In the genomic region with DNA sequence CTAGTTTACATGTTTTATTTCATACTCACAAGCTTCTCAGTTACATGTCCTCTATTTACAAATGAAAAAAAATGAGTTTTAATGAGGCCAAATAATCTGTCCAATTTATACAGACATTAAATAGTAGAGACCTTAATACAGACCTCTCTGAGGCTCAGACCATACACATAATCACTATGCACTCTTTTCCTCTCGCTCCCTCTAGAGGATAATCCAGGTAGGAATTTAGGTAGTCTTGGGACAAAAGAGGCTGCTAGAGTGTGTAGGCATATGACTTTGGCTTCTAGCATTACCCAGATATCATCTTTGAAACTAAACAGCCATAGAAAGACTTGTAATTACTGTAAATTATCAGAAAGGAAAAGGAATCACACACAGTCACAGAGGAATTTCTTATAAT, we compare ENCODE assay signal across 9 cellular contexts.
DNase-seq lines count a peak whose midpoint lies in the region; TF ChIP-seq lines count a peak whose summit lies in the region.
"Had no signal": no experiment of that assay in that cellular context is flagged by ENCODE, and none has a peak within 500 bp of the region (broad histone marks: within the 10 kb centered on the region; RNA-seq: fewer than 3 reads in every experiment).

No MANE protein-coding gene starts in this region.

- intact Hi-C loops in head of caudate nucleus (cut with DNase I) = no loop called here

- H3K27me3 ChIP-seq in H9 (ENCODE audit: insufficient read depth, low read length) = no peaks in the 10 kb centered on the region
- no peaks in the 10 kb centered on the region for H3K27me3 ChIP-seq in hepatocyte

- H3K27me3 Mint-ChIP-seq in H9 (ENCODE audit: low read depth) = no peaks in the 10 kb centered on the region

- H3K23ac ChIP-seq in H9 (ENCODE audit: insufficient read length, low read depth, low read length) = no peak overlapping the region

- H4K5ac ChIP-seq in H9 (ENCODE audit: insufficient read length, low read depth, low read length) = no peak overlapping the region

- no peaks in the 10 kb centered on the region for H3K23me2 ChIP-seq in H9 (ENCODE audit: insufficient read length, low read depth, low read length, poor library complexity, severe bottlenecking)

- H3K9me3 ChIP-seq in H9 (ENCODE audit: control insufficient read depth, low read depth, low read length) (no peaks in the 10 kb centered on the region), hepatocyte (ENCODE audit: low read depth) (no peaks in the 10 kb centered on the region)

- H3K79me2 ChIP-seq in H9 (ENCODE audit: insufficient read depth, low read length) = no peaks in the 10 kb centered on the region
- H3K79me2 ChIP-seq in hepatocyte = no peaks in the 10 kb centered on the region

- H4K20me1 ChIP-seq in H9 (ENCODE audit: control insufficient read depth, insufficient read depth, insufficient read length) (no peaks in the 10 kb centered on the region), hepatocyte (ENCODE audit: insufficient read depth, poor library complexity, severe bottlenecking) (no peaks in the 10 kb centered on the region)

- H3K18ac ChIP-seq in H9 (ENCODE audit: insufficient read length, low read depth, low read length) = no peak overlapping the region

- no peak overlapping the region for H2BK5ac ChIP-seq in H9 (ENCODE audit: insufficient read length, low read length)

- no peak overlapping the region for H2AFZ ChIP-seq in H9 (ENCODE audit: low read length)
- no peak overlapping the region for H2AFZ ChIP-seq in hepatocyte

- H3K9ac ChIP-seq in H9 (ENCODE audit: extremely low read depth, insufficient read length, low read length) = no peak overlapping the region

- H3T11ph ChIP-seq in H9 (ENCODE audit: low read length) = no peak overlapping the region

- H3K4me1 Mint-ChIP-seq in H9 = peaks cover 8% of the 10 kb centered on the region in 2 experiments; a peak in 3 of 4 replicates

- H3K4ac ChIP-seq in H9 (ENCODE audit: low read depth, low read length) = no peak overlapping the region

- no peaks in the 10 kb centered on the region for H3K4me1 ChIP-seq in H9 (ENCODE audit: insufficient read depth, low read length)
- no peaks in the 10 kb centered on the region for H3K4me1 ChIP-seq in hepatocyte (ENCODE audit: insufficient read depth)

- H4K8ac ChIP-seq in H9 (replicated peaks; ENCODE audit: insufficient read length, low read depth, low read length) = no peak overlapping the region

- DNase-seq in AG09319 (ENCODE audit: extremely low read depth, low read depth) (peak; percentile 1), H9 (no peak), SK-N-DZ (ENCODE audit: low spot score) (peak; percentile 27), hepatocyte (ENCODE audit: low spot score) (peak; percentile 69), head of caudate nucleus (no peak), GM20000 (ENCODE audit: low spot score) (no peak), epidermal melanocyte (ENCODE audit: insufficient read length, low spot score) (no peak)
- DNase-seq in stimulated activated CD4-positive, alpha-beta T cell treated with anti-CD3 and anti-CD28 coated beads, Interleukin-2, amount 100 ng/mL, for 48 hours = no peak

- no peaks in the 10 kb centered on the region for H3K9me3 Mint-ChIP-seq in H9
- H3K9me3 Mint-ChIP-seq: activated T-helper 1 cell treated with anti-CD3 and anti-CD28 coated beads, Interleukin-12 subunit alpha, Interleukin-12 subunit beta, Interleukin-2, Interleukin-4 antibody, amounts not matched to agents 30 ng/mL and 10 ng/mL and 1 ng/mL, durations not matched to agents 14 hours and 24 hours and 36 hours had no signal

- no peak overlapping the region for H2BK120ac ChIP-seq in H9 (ENCODE audit: low read depth, low read length, poor library complexity, severe bottlenecking)

- H3K79me1 ChIP-seq in H9 (ENCODE audit: insufficient read depth, low read depth, low read length, poor library complexity, severe bottlenecking) = no peaks in the 10 kb centered on the region

- H3K27ac Mint-ChIP-seq in H9 = no peak overlapping the region
- H3K27ac Mint-ChIP-seq: activated T-helper 1 cell treated with anti-CD3 and anti-CD28 coated beads, Interleukin-12 subunit alpha, Interleukin-12 subunit beta, Interleukin-2, Interleukin-4 antibody, amounts not matched to agents 30 ng/mL and 10 ng/mL and 1 ng/mL, durations not matched to agents 14 hours and 24 hours and 36 hours had no signal

- TF ChIP-seq CTCF in AG09319 (IDR thresholded peaks at IDR 0.05; ENCODE audit: low read depth, low read length) (peak; percentile 49), H9 (conservative IDR thresholded peaks at IDR 0.05) (peak; percentile 76), hepatocyte (IDR thresholded peaks at IDR 0.05; ENCODE audit: poor library complexity) (peak; percentile 65), GM20000 (IDR thresholded peaks at IDR 0.05; ENCODE audit: extremely low read depth, missing control alignments) (no peak)

- H3K4me2 ChIP-seq in H9 (ENCODE audit: insufficient read depth, insufficient read length, low read length) = no peak overlapping the region
- H3K4me2 ChIP-seq in hepatocyte = no peak overlapping the region

- H3K56ac ChIP-seq in H9 (ENCODE audit: insufficient read length, low read depth, low read length) = no peak overlapping the region

- no peak overlapping the region for H2BK12ac ChIP-seq in H9 (ENCODE audit: insufficient read length, low read depth, low read length)

- no peak overlapping the region for H2BK15ac ChIP-seq in H9 (ENCODE audit: low read depth, low read length)

- no peak overlapping the region for H2BK20ac ChIP-seq in H9 (ENCODE audit: low read depth, low read length, poor library complexity, severe bottlenecking)

- WGBS in H9 (ENCODE audit: extremely low coverage, insufficient read length, low lambda C conversion rate) = no CpG with 5 or more reads among the region's 1 CpG
- 5% methylated on average over 1 of the region's 1 CpG for WGBS in hepatocyte (ENCODE audit: low lambda C conversion rate, missing lambda C conversion rate)

- no peaks in the 10 kb centered on the region for H3K36me3 Mint-ChIP-seq in H9 (ENCODE audit: insufficient read depth in 1 of 3, low read depth in 3 of 3)

- no peak overlapping the region for H3K4me3 Mint-ChIP-seq in H9
- H3K4me3 Mint-ChIP-seq: activated T-helper 1 cell treated with anti-CD3 and anti-CD28 coated beads, Interleukin-12 subunit alpha, Interleukin-12 subunit beta, Interleukin-2, Interleukin-4 antibody, amounts not matched to agents 30 ng/mL and 10 ng/mL and 1 ng/mL, durations not matched to agents 14 hours and 24 hours and 36 hours had no signal

- H2AK5ac ChIP-seq in H9 (ENCODE audit: insufficient read length, low read length) = no peak overlapping the region

- no peak overlapping the region for H3K4me3 ChIP-seq in hepatocyte

- no peak overlapping the region for H3K14ac ChIP-seq in H9 (ENCODE audit: insufficient read depth, low read length)

- no peak overlapping the region for H4K91ac ChIP-seq in H9 (ENCODE audit: insufficient read length, low read depth, low read length)

- no peaks in the 10 kb centered on the region for H3K36me3 ChIP-seq in hepatocyte (replicated peaks; ENCODE audit: insufficient read depth, low read depth)

- no peaks in the 10 kb centered on the region for H3K9me2 ChIP-seq in hepatocyte (replicated peaks; ENCODE audit: insufficient read depth)

- H3K27ac ChIP-seq in H9 (ENCODE audit: insufficient read length, low read depth, low read length) (no peak overlapping the region), hepatocyte (no peak overlapping the region)

Comparison
In these comparisons a context has a peak if more than half of its experiments do, and no peak if none do; other contexts are left out.
1. DNase-seq: peak in AG09319 (single experiment), SK-N-DZ (single experiment) and hepatocyte (single experiment); none in H9 (single experiment), head of caudate nucleus (0 of 42), stimulated activated CD4-positive, alpha-beta T cell treated with anti-CD3 and anti-CD28 coated beads, Interleukin-2, amount 100 ng/mL, for 48 hours (0 of 2), GM20000 (single experiment) and epidermal melanocyte (single experiment).